9 cellular contexts compared by ENCODE assay signal in genomic region chr7:17721736-17722285, GRCh38.
"Had no signal": no experiment of that assay in that cellular context is flagged by ENCODE, and none has a peak within 500 bp of the region (broad histone marks: within the 10 kb centered on the region; RNA-seq: fewer than 3 reads in every experiment).

No MANE protein-coding gene starts in this region.

- DNase-seq: GM23248, GOT3, H9, HFFc6, KBM-7 had no signal

- FAIRE-seq: H54, HepG2 had no signal

- H3K27ac ChIP-seq: GM23248, HL-60 had no signal

- H3K9ac ChIP-seq: GM23248 had no signal

- H3K4me3 ChIP-seq: GM23248 had no signal

- ATAC-seq: HCT116, HepG2 had no signal

- H2AFZ ChIP-seq: GM23248 had no signal
